ENCODE assay signal across 8 cellular contexts in genomic region chr11:57566035-57566504, GRCh38. TPM values are rescaled to one million over a fixed set of nuclear protein-coding genes. Genes with fewer than 3 reads are reported as not detected.
A peak's percentile ranks its signal among the peaks of the same experiment; 100 is the strongest.
DNase-seq lines count a peak whose midpoint lies in the region; ATAC-seq and TF ChIP-seq lines count a peak whose summit lies in the region.

No MANE protein-coding gene starts in this region.

- H3K4me1 Mint-ChIP-seq in memory B cell = peaks cover 27% of the 10 kb centered on the region

- H3K36me3 ChIP-seq in tibial nerve = peaks cover 0 to 8% (median 0%) of the 10 kb centered on the region in 3 donors

- no peaks in the 10 kb centered on the region for H3K9me3 ChIP-seq in tibial nerve

- H3K27me3 ChIP-seq in tibial nerve = no peaks in the 10 kb centered on the region

- H3K4me3 Mint-ChIP-seq in memory B cell = peak overlapping the region; percentile 99

- no peak for TF ChIP-seq CTCF in tibial nerve (IDR thresholded peaks at IDR 0.05)

- peak; percentile 61 for DNase-seq in ELR (ENCODE audit: low read depth)
- peak; percentile 62 for DNase-seq in dermis blood vessel endothelial cell
- DNase-seq in memory B cell (ENCODE audit: low spot score in 2 of 2) = peak; percentile 16 to 22
- peak in 1 of 2 donors; percentile 39 for DNase-seq in tibial nerve (ENCODE audit: low spot score in 2 of 2)
- no peak for DNase-seq in SKM-1 treated with dmso at 0.1 percent for 144 hours (lab: John Stamatoyannopoulos, UW; ENCODE audit: unreplicated experiment)

- H3K27me3 Mint-ChIP-seq in memory B cell = no peaks in the 10 kb centered on the region

- peak in 1 of 2 donors; percentile 25 for TF ChIP-seq POLR2A in tibial nerve (IDR thresholded peaks at IDR 0.05)

- H3K4me3 ChIP-seq in tibial nerve = peak overlapping the region; percentile 80 to 95 (median 85)

- H3K27ac ChIP-seq in tibial nerve = peak overlapping the region; percentile 74 to 93 (median 88)

- peak; percentile 68 for ATAC-seq in GM19452 (IDR thresholded peaks at IDR 0.05; ENCODE audit: unreplicated experiment)
- peak; percentile 63 for ATAC-seq in HG03469 (IDR thresholded peaks at IDR 0.05; ENCODE audit: unreplicated experiment)
- peak; percentile 49 for ATAC-seq in SK-N-SH treated with all-trans-retinoic acid at 6 μM for 48 hours
- peak; percentile 46 for ATAC-seq in memory B cell (ENCODE audit: low read depth)

- H3K36me3 Mint-ChIP-seq in memory B cell = peaks cover 11% of the 10 kb centered on the region

- H3K27ac Mint-ChIP-seq in memory B cell = peak overlapping the region; percentile 94

- TF ChIP-seq EP300 in tibial nerve (IDR thresholded peaks at IDR 0.05) = peak; percentile 20 to 76

- peaks cover 0 to 61% (median 13%) of the 10 kb centered on the region in 4 donors for H3K4me1 ChIP-seq in tibial nerve

- no peaks in the 10 kb centered on the region for H3K9me3 Mint-ChIP-seq in memory B cell

- 58 to 63% methylated on average over 3 of the region's 3 CpGs for WGBS in tibial nerve, 2 donors

TF ChIP-seq in SK-N-SH treated with all-trans-retinoic acid at 6 μM for 48 hours, 23 proteins besides CTCF, POLR2A, EP300 and RAD21:
- TF ChIP-seq PPARA (CRISPR knock-in tag; IDR thresholded peaks at IDR 0.05; ENCODE audit: borderline replicate concordance) (no peak), ISL1 (CRISPR knock-in tag; IDR thresholded peaks at IDR 0.05) (no peak), ZNF70 (CRISPR knock-in tag; IDR thresholded peaks at IDR 0.05) (no peak), TCF4 (CRISPR knock-in tag; IDR thresholded peaks at IDR 0.05; ENCODE audit: borderline replicate concordance) (no peak), CREB5 (CRISPR knock-in tag; IDR thresholded peaks at IDR 0.05; ENCODE audit: low read depth) (no peak), GLIS3 (CRISPR knock-in tag; IDR thresholded peaks at IDR 0.05) (no peak), ESRRG (CRISPR knock-in tag; IDR thresholded peaks at IDR 0.05) (no peak), RARB (CRISPR knock-in tag; IDR thresholded peaks at IDR 0.05) (no peak), OSR1 (CRISPR knock-in tag; IDR thresholded peaks at IDR 0.05) (no peak), CSRNP3 (CRISPR knock-in tag; IDR thresholded peaks at IDR 0.05) (no peak), ARNTL (CRISPR knock-in tag; IDR thresholded peaks at IDR 0.05; ENCODE audit: borderline replicate concordance, low read depth) (no peak), ZNF565 (CRISPR knock-in tag; conservative IDR thresholded peaks at IDR 0.05; ENCODE audit: low read depth) (no peak), ZC3H10 (CRISPR knock-in tag; IDR thresholded peaks at IDR 0.05) (no peak), CSDC2 (CRISPR knock-in tag; IDR thresholded peaks at IDR 0.05) (no peak), BACH2 (CRISPR knock-in tag; IDR thresholded peaks at IDR 0.05; ENCODE audit: borderline replicate concordance) (no peak), TSHZ2 (CRISPR knock-in tag; IDR thresholded peaks at IDR 0.05) (no peak)

RNA-seq across cellular contexts. Expression of gene UBE2L6, which starts 1.4 kb away (rescaled TPM):
- total RNA-seq in dermis blood vessel endothelial cell (37.4 and 41.5 TPM in 2 replicates), tibial nerve (10 to 100 TPM; 22.4 to 35.7 (median 25.5) TPM)

RNA-seq across cellular contexts. Expression of gene SMTNL1, which starts 28.7 kb away (rescaled TPM):
- total RNA-seq in dermis blood vessel endothelial cell = not detected in 2 replicates
- not detected for total RNA-seq in tibial nerve

RNA-seq across cellular contexts. Expression of gene SERPING1, which starts 31.4 kb away (rescaled TPM):
- total RNA-seq in dermis blood vessel endothelial cell (0.19 and 0.85 TPM in 2 replicates), tibial nerve (100 to 1,000 TPM; 508 to 826 (median 607) TPM)

RNA-seq across cellular contexts. Expression of gene TIMM10, which starts 35.5 kb away (rescaled TPM):
- total RNA-seq in dermis blood vessel endothelial cell (28.1 and 39.8 TPM in 2 replicates), tibial nerve (10 to 100 TPM; 20.2 to 51.6 (median 40.1) TPM)

RNA-seq across cellular contexts. Expression of gene SLC43A1, which starts 50.6 kb away (rescaled TPM):
- total RNA-seq in dermis blood vessel endothelial cell (16.7 and 18.4 TPM in 2 replicates), tibial nerve (10 to 100 TPM; 35.8 to 47.3 (median 42.4) TPM)

Comparison
In these comparisons a context has a peak if more than half of its experiments do, and no peak if none do; other contexts are left out.
1. RNA of gene SERPING1, which starts 31.4 kb away (total RNA-seq): 508 to 826 TPM in tibial nerve; 0.19 to 0.85 TPM in dermis blood vessel endothelial cell; every median in the first group is over 100 times any median in the second.
2. Peak in every context shown above with its lines, with median percentiles within 50 percentile points of each other: ATAC-seq.